Comparison of ENCODE assay signal across 8 cellular contexts in the genomic region with DNA sequence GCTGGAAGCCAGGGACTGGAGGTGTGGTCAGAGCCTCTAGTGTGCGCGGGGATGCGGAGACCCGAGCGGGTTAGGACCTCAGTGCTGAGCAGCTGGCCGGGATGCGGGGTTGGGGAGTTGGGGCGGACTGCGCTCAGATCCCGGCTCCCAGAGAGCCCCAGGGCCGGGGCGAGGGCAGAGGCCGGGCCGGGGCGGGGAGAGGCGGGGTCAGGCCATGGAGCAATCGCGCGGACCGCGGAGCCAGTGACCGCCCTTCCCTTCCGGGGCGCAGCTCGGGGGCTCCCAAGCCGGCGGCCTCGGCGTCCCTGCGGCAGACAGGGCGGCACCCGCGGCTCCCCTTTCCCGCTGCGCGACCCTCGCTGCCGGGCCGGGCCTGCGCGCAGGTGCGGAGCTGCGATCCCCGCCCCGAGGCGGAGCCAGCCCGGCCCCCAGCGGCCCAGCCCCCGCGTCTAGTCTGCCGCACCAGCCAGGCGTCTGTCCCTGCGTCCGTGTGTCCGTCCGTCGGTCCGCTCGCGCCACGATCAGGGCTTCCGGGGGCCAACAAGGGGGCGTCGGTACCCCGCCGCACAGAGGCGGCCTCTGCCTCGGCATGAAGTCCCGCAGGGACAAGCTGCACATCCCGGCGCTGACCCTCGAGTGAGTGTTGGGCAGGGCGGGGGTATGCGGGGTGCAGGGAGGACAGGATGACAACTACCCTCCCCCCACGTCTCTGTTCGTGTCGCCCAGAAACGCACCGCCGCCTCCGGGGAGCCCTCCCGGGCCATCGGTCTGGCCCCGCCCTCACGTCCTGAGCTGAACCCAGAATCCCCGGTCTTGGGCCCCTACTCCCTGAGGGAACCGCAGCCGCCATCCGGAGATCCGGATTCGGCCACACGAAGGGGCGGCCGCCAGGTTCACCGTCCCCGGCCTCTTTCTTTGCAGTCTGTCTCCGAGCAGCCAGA. TPM values are rescaled to one million over a fixed set of nuclear protein-coding genes. Genes with fewer than 3 reads are reported as not detected.
DNase-seq lines count a peak whose midpoint lies in the region; ATAC-seq and TF ChIP-seq lines count a peak whose summit lies in the region.

No MANE protein-coding gene starts in this region.

- H3K4me1 ChIP-seq in SJCRH30 (peaks cover 7% of the 10 kb centered on the region), breast epithelium (peaks cover 0 to 4% of the 10 kb centered on the region in 2 donors)

- H3K27me3 ChIP-seq in SJCRH30 (peaks cover 25% of the 10 kb centered on the region), breast epithelium (no peaks in the 10 kb centered on the region)

- DNase-seq in activated T-cell treated with anti-CD3 and anti-CD28 coated beads for 1 hour (ENCODE audit: low read depth) (peak; percentile 33), activated T-cell treated with anti-CD3 and anti-CD28 coated beads for 4 hours (no peak), SJCRH30 (peak in 1 of 2 experiments; percentile 36), breast epithelium (ENCODE audit: low spot score in 2 of 2) (no peak), kidney tubule cell (ENCODE audit: low spot score) (peak; percentile 28), HPDE6-E6E7 (ENCODE audit: extremely low spot score) (no peak)
- DNase-seq in stimulated activated CD4-positive, alpha-beta T cell treated with anti-CD3 and anti-CD28 coated beads, Interleukin-2, amount 100 ng/mL, for 48 hours: peak; percentile 35 to 42

- no peak for TF ChIP-seq POLR2A in breast epithelium (IDR thresholded peaks at IDR 0.05)

- intact Hi-C loops in breast epithelium (cut with DNase I; ENCODE audit: low total_unique reads): loop anchor here (10.0 kb wide), 1 partner anchor 55 kb away; no protein-coding TSS in a partner anchor

- H3K27ac ChIP-seq in SJCRH30: no peak overlapping the region
- H3K27ac ChIP-seq in breast epithelium: peak overlapping the region; percentile 13 to 62

- H3K9me3 ChIP-seq in SJCRH30 (replicated peaks): no peaks in the 10 kb centered on the region
- H3K9me3 ChIP-seq in breast epithelium: no peaks in the 10 kb centered on the region

- no peak for ATAC-seq in GM19397 (IDR thresholded peaks at IDR 0.05; ENCODE audit: unreplicated experiment)

- no peaks in the 10 kb centered on the region for H3K36me3 ChIP-seq in SJCRH30
- H3K36me3 ChIP-seq in breast epithelium: no peaks in the 10 kb centered on the region

- no peak for TF ChIP-seq CTCF in breast epithelium (IDR thresholded peaks at IDR 0.05)

- H3K4me3 ChIP-seq in SJCRH30: peak overlapping the region; percentile 54
- H3K4me3 ChIP-seq in breast epithelium: peak overlapping the region; percentile 56 to 92 (median 74)

RNA-seq across cellular contexts. Expression of gene MAST3, which starts 12.4 kb away (rescaled TPM):
- 4.3 and 4.5 TPM in 2 replicates for total RNA-seq in SJCRH30 (2014; rRNA removed; shearing (Covaris generic))
- 1 to 10 TPM; 5.6 to 8.5 (median 6.2) TPM for total RNA-seq in breast epithelium

RNA-seq across cellular contexts. Expression of gene IL12RB1, which starts 23.3 kb away (rescaled TPM):
- not detected in 2 replicates for total RNA-seq in SJCRH30 (2014; rRNA removed; shearing (Covaris generic))
- total RNA-seq in breast epithelium: 1 to 10 TPM in 2 of 3 donors, under 1 TPM in 1; 0.98 to 2.1 (median 1.6) TPM

RNA-seq across cellular contexts. Expression of gene PIK3R2, which starts 43.0 kb away (rescaled TPM):
- total RNA-seq in SJCRH30 (2014; rRNA removed; shearing (Covaris generic)): 35.0 and 39.0 TPM in 2 replicates
- total RNA-seq in breast epithelium: 10 to 100 TPM in 1 of 3 donors, 1 to 10 TPM in 2; 8.6 to 12.1 (median 8.8) TPM

Comparison
In these comparisons a context has a peak if more than half of its experiments do, and no peak if none do; other contexts are left out.
1. DNase-seq: peak in activated T-cell treated with anti-CD3 and anti-CD28 coated beads for 1 hour (single experiment), kidney tubule cell (single experiment) and stimulated activated CD4-positive, alpha-beta T cell treated with anti-CD3 and anti-CD28 coated beads, Interleukin-2, amount 100 ng/mL, for 48 hours (2 of 2); none in activated T-cell treated with anti-CD3 and anti-CD28 coated beads for 4 hours (single experiment), breast epithelium (0 of 2) and HPDE6-E6E7 (single experiment).